ENCODE assay signal across 36 cellular contexts in the genomic region with DNA sequence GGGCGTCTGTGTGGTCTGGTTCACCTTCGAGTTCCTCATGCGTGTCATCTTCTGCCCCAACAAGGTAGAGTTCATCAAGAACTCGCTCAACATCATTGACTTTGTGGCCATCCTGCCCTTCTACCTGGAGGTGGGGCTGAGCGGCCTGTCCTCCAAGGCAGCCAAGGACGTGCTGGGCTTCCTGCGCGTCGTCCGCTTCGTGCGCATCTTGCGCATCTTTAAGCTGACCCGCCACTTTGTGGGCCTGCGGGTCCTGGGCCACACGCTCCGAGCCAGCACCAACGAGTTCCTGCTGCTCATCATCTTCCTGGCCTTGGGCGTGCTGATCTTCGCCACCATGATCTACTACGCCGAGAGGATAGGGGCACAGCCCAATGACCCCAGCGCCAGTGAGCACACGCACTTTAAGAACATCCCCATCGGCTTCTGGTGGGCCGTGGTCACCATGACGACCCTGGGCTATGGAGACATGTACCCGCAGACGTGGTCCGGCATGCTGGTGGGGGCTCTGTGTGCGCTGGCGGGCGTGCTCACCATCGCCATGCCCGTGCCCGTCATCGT. TPM values are rescaled to one million over a fixed set of nuclear protein-coding genes. Genes with fewer than 3 reads are reported as not detected.
"Had no signal": no experiment of that assay in that cellular context is flagged by ENCODE, and none has a peak within 500 bp of the region (broad histone marks: within the 10 kb centered on the region; RNA-seq: fewer than 3 reads in every experiment).

No MANE protein-coding gene starts in this region.

- H3K27ac Mint-ChIP-seq: immature natural killer cell; memory B cell; naive thymus-derived CD4-positive, alpha-beta T cell; natural killer cell treated with Interleukin-12 subunit alpha and Interleukin-12 subunit beta and Interleukin-15 and Interleukin-18, amount 100 ng/mL, for 72 hours; progenitor cell of endocrine pancreas; stimulated activated naive B cell treated with anti-CD40 and anti-IgM and Interleukin-4, amounts not matched to agents 10 μg/mL and 1 μg/mL and 100 μg/mL, for 72 hours had no signal

- H3K27me3 ChIP-seq: neutrophil, right atrium auricular region, right lobe of liver, stomach, testis, thyroid gland, transverse colon, upper lobe of left lung, vagina had no signal

- H3K9me3 Mint-ChIP-seq: immature natural killer cell; memory B cell; naive thymus-derived CD4-positive, alpha-beta T cell; natural killer cell treated with Interleukin-12 subunit alpha and Interleukin-12 subunit beta and Interleukin-15 and Interleukin-18, amount 100 ng/mL, for 72 hours; neural crest cell; stimulated activated naive B cell treated with anti-CD40 and anti-IgM and Interleukin-4, amounts not matched to agents 10 μg/mL and 1 μg/mL and 100 μg/mL, for 72 hours had no signal

- H3K27ac ChIP-seq: left ventricle myocardium inferior, neutrophil, parathyroid adenoma, right atrium auricular region, right lobe of liver, stomach, testis, thyroid gland, transverse colon, upper lobe of left lung, vagina had no signal

- H3K4me3 ChIP-seq: left ventricle myocardium inferior, mucosa of descending colon, right atrium auricular region, right lobe of liver, smooth muscle cell, stomach, testis, thyroid gland, transverse colon, upper lobe of left lung, vagina had no signal

- H3K36me3 ChIP-seq: left ventricle myocardium inferior, neutrophil, right atrium auricular region, right lobe of liver, stomach, thyroid gland, transverse colon, upper lobe of left lung, vagina had no signal

- H3K27me3 Mint-ChIP-seq: naive thymus-derived CD4-positive, alpha-beta T cell; natural killer cell treated with Interleukin-12 subunit alpha and Interleukin-12 subunit beta and Interleukin-15 and Interleukin-18, amount 100 ng/mL, for 72 hours; stimulated activated naive B cell treated with anti-CD40 and anti-IgM and Interleukin-4, amounts not matched to agents 10 μg/mL and 1 μg/mL and 100 μg/mL, for 72 hours had no signal

- H3K36me3 Mint-ChIP-seq: immature natural killer cell; memory B cell; naive thymus-derived CD4-positive, alpha-beta T cell; natural killer cell treated with Interleukin-12 subunit alpha and Interleukin-12 subunit beta and Interleukin-15 and Interleukin-18, amount 100 ng/mL, for 72 hours; stimulated activated naive B cell treated with anti-CD40 and anti-IgM and Interleukin-4, amounts not matched to agents 10 μg/mL and 1 μg/mL and 100 μg/mL, for 72 hours had no signal

- H3K4me1 Mint-ChIP-seq: immature natural killer cell; memory B cell; naive thymus-derived CD4-positive, alpha-beta T cell had no signal

- H3K4me3 Mint-ChIP-seq: immature natural killer cell; memory B cell; naive thymus-derived CD4-positive, alpha-beta T cell; natural killer cell treated with Interleukin-12 subunit alpha and Interleukin-12 subunit beta and Interleukin-15 and Interleukin-18, amount 100 ng/mL, for 72 hours; neural crest cell; stimulated activated naive B cell treated with anti-CD40 and anti-IgM and Interleukin-4, amounts not matched to agents 10 μg/mL and 1 μg/mL and 100 μg/mL, for 72 hours had no signal

- DNase-seq: hypothalamus; immature natural killer cell; left ventricle myocardium inferior; midbrain; mucosa of descending colon; naive thymus-derived CD4-positive, alpha-beta T cell; occipital lobe; stimulated activated CD4-positive, alpha-beta T cell treated with anti-CD3 and anti-CD28 coated beads, Interleukin-12 subunit alpha, Interleukin-12 subunit beta, amount 100 ng/mL, for 4 hours; stimulated activated CD4-positive, alpha-beta T cell treated with anti-CD3 and anti-CD28 coated beads, Interleukin-15, amount 100 ng/mL, for 24 hours; stimulated activated CD4-positive, alpha-beta T cell treated with anti-CD3 and anti-CD28 coated beads, Interleukin-2, amount 100 ng/mL, for 24 hours; stimulated activated CD4-positive, alpha-beta T cell treated with anti-CD3 and anti-CD28 coated beads, Interleukin-4, amount 100 ng/mL, for 1 hour; stimulated activated naive B cell treated with anti-CD40 and anti-IgM and Interleukin-4, amounts not matched to agents 10 μg/mL and 1 μg/mL and 100 μg/mL, for 72 hours; stimulated activated naive CD8-positive, alpha-beta T cell treated with anti-CD3 and anti-CD28 coated beads, Interleukin-15, Interleukin-2, amounts not matched to agents 100 U/mL and 50 U/mL, for 24 hours; stomach; testis; thyroid gland; transverse colon had no signal

- ATAC-seq: mucosa of descending colon; naive thymus-derived CD4-positive, alpha-beta T cell; natural killer cell treated with Interleukin-12 subunit alpha and Interleukin-12 subunit beta and Interleukin-15 and Interleukin-18, amount 100 ng/mL, for 72 hours; right lobe of liver; stimulated activated naive B cell treated with anti-CD40 and anti-IgM and Interleukin-4, amounts not matched to agents 10 μg/mL and 1 μg/mL and 100 μg/mL, for 72 hours; stimulated activated naive CD8-positive, alpha-beta T cell treated with anti-CD3 and anti-CD28 coated beads, Interleukin-15, Interleukin-2, amounts not matched to agents 100 U/mL and 50 U/mL, for 24 hours had no signal

- H3K9me3 ChIP-seq: left ventricle myocardium inferior, mucosa of descending colon, neutrophil, right atrium auricular region, right lobe of liver, stomach, testis, thyroid gland, transverse colon, upper lobe of left lung, vagina had no signal

- H3K4me1 ChIP-seq: left ventricle myocardium inferior, parathyroid adenoma, testis, thyroid gland, upper lobe of left lung had no signal

RNA-seq across cellular contexts. Expression of gene KCNC1, which starts 37.3 kb away (rescaled TPM):
- total RNA-seq: kidney epithelial cell; left ventricle myocardium inferior; lung microvascular endothelial cell; mesenteric fat pad; naive thymus-derived CD4-positive, alpha-beta T cell; natural killer cell treated with Interleukin-12 subunit alpha and Interleukin-12 subunit beta and Interleukin-15 and Interleukin-18, amount 100 ng/mL, for 72 hours; osteocyte; pulmonary artery endothelial cell; right atrium auricular region; right lobe of liver; smooth muscle cell; upper lobe of left lung had no signal
- polyA plus RNA-seq: naive thymus-derived CD4-positive, alpha-beta T cell; smooth muscle cell had no signal

RNA-seq across cellular contexts. Expression of gene MYOD1, which starts 52.5 kb away (rescaled TPM):
- total RNA-seq: kidney epithelial cell; left ventricle myocardium inferior; lower leg skin; lung microvascular endothelial cell; mesenteric fat pad; mucosa of descending colon; naive thymus-derived CD4-positive, alpha-beta T cell; natural killer cell treated with Interleukin-12 subunit alpha and Interleukin-12 subunit beta and Interleukin-15 and Interleukin-18, amount 100 ng/mL, for 72 hours; neural crest cell; occipital lobe; osteocyte; progenitor cell of endocrine pancreas; pulmonary artery endothelial cell; renal cortical epithelial cell; right atrium auricular region; right lobe of liver; smooth muscle cell; stomach; thyroid gland; transverse colon; upper lobe of left lung; vagina had no signal
- polyA plus RNA-seq: immature natural killer cell; naive thymus-derived CD4-positive, alpha-beta T cell; smooth muscle cell; stomach; urinary bladder had no signal
